Comparison of ENCODE assay signal across 13 cellular contexts in genomic region chr16:65989861-65990260, GRCh38.
A peak's percentile ranks its signal among the peaks of the same experiment; 100 is the strongest.
DNase-seq lines count a peak whose midpoint lies in the region; ATAC-seq and TF ChIP-seq lines count a peak whose summit lies in the region.
"Had no signal": no experiment of that assay in that cellular context is flagged by ENCODE, and none has a peak within 500 bp of the region (broad histone marks: within the 10 kb centered on the region; RNA-seq: fewer than 3 reads in every experiment).

No MANE protein-coding gene starts in this region.

- intact Hi-C loops in left ventricle myocardium superior (cut with micrococcal nuclease): no loop called here

- H3K36me3 Mint-ChIP-seq in osteocyte (ENCODE audit: unreplicated experiment): peaks cover 2% of the 10 kb centered on the region
- H3K36me3 Mint-ChIP-seq in activated naive CD4-positive, alpha-beta T cell treated with anti-CD3 and anti-CD28 coated beads, Interleukin-2, amount 50 U/mL, for 72 hours: no peaks in the 10 kb centered on the region
- H3K36me3 Mint-ChIP-seq: CD4-positive, alpha-beta memory T cell had no signal

- H3K27me3 Mint-ChIP-seq in osteocyte (ENCODE audit: unreplicated experiment): peaks cover 17% of the 10 kb centered on the region

- no peak overlapping the region for H3K4me3 ChIP-seq in choroid plexus epithelial cell (ENCODE audit: low read depth, low read length)
- H3K4me3 ChIP-seq: HAP-1 had no signal

- H3K4me1 Mint-ChIP-seq in osteocyte (ENCODE audit: unreplicated experiment): peaks cover 39% of the 10 kb centered on the region
- H3K4me1 Mint-ChIP-seq: CD4-positive, alpha-beta memory T cell had no signal

- H3K27ac Mint-ChIP-seq in osteocyte (ENCODE audit: unreplicated experiment): peak overlapping the region; percentile 59
- no peak overlapping the region for H3K27ac Mint-ChIP-seq in activated naive CD4-positive, alpha-beta T cell treated with anti-CD3 and anti-CD28 coated beads, Interleukin-2, amount 50 U/mL, for 72 hours
- H3K27ac Mint-ChIP-seq: CD4-positive, alpha-beta memory T cell had no signal

- no peak overlapping the region for H3K4me3 Mint-ChIP-seq in osteocyte (ENCODE audit: unreplicated experiment)
- H3K4me3 Mint-ChIP-seq: CD4-positive, alpha-beta memory T cell had no signal

- H3K9me3 Mint-ChIP-seq in osteocyte (ENCODE audit: unreplicated experiment): no peaks in the 10 kb centered on the region
- H3K9me3 Mint-ChIP-seq in activated naive CD4-positive, alpha-beta T cell treated with anti-CD3 and anti-CD28 coated beads, Interleukin-2, amount 50 U/mL, for 72 hours: no peaks in the 10 kb centered on the region

- peak; percentile 37 for DNase-seq in amniotic epithelial cell (ENCODE audit: low read depth)
- peak; percentile 36 for DNase-seq in choroid plexus epithelial cell (ENCODE audit: low read depth)
- peak; percentile 74 for DNase-seq in left lobe of liver (ENCODE audit: low spot score)
- DNase-seq in osteocyte (ENCODE audit: extremely low spot score, unreplicated experiment): no peak
- no peak for DNase-seq in left ventricle myocardium superior
- no peak for DNase-seq in activated naive CD4-positive, alpha-beta T cell treated with anti-CD3 and anti-CD28 coated beads, Interleukin-2, amount 50 U/mL, for 72 hours (ENCODE audit: low spot score in 2 of 2)
- DNase-seq in NCI-H446 treated with DMSO at 0.1 percent for 48 hours (lab: John Stamatoyannopoulos, UW): no peak
- no peak for DNase-seq in activated naive CD4-positive, alpha-beta T cell treated with Interleukin-2 at 50 U/mL for 16 hours
- DNase-seq: BE2C; CD4-positive, alpha-beta memory T cell; DMS79 treated with DMSO at 0.1 percent for 48 hours; EL had no signal

- ATAC-seq in left lobe of liver (peak; percentile 61), left ventricle myocardium superior (no peak)
- ATAC-seq in activated naive CD4-positive, alpha-beta T cell treated with anti-CD3 and anti-CD28 coated beads, Interleukin-2, amount 50 U/mL, for 72 hours: no peak

- no peak for TF ChIP-seq CTCF in choroid plexus epithelial cell (conservative IDR thresholded peaks at IDR 0.05; ENCODE audit: low read depth, low read length)
- no peak for TF ChIP-seq CTCF in osteocyte (IDR thresholded peaks at IDR 0.05)

Comparison
In these comparisons a context has a peak if more than half of its experiments do, and no peak if none do; other contexts are left out.
1. DNase-seq: peak in amniotic epithelial cell (single experiment), choroid plexus epithelial cell (single experiment) and left lobe of liver (single experiment); none in osteocyte (single experiment), left ventricle myocardium superior (single experiment), activated naive CD4-positive, alpha-beta T cell treated with anti-CD3 and anti-CD28 coated beads, Interleukin-2, amount 50 U/mL, for 72 hours (0 of 2), NCI-H446 treated with DMSO at 0.1 percent for 48 hours (single experiment) and activated naive CD4-positive, alpha-beta T cell treated with Interleukin-2 at 50 U/mL for 16 hours (single experiment).